11 cellular contexts compared by ENCODE assay signal in the genomic region with DNA sequence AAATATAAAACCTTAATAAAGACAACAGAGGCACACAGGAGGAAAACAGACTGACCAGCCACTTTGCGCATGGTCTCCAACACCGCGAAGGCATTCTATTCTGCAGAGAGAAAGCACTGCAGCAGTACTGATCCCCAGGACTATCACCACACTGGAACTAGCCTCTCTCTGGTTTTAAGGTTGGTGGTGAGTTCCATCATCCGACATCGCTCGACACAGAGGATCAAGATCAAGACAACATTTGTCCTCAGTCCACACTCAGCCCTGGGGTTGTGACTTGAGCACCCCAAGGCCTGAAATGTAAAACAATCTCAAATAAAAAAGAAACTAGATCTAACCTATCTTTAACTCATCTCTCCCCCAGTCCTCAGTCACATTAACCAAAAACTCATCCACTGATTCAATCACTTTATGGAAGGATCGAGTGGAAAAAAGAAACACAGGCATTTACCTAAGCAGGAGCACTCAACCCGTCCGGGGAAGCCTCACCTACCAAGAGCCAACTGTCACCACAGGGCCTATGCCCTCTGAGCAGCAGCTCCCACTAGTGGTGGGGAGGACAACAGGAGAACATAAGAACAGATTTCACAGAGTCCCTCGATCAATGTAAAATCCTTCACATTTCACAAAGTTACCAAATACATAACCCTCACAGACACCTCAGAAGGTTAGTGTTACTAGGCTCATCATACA. TPM values are rescaled to one million over a fixed set of nuclear protein-coding genes. Genes with fewer than 3 reads are reported as not detected.
DNase-seq lines count a peak whose midpoint lies in the region; ATAC-seq and TF ChIP-seq lines count a peak whose summit lies in the region.
"Had no signal": no experiment of that assay in that cellular context is flagged by ENCODE, and none has a peak within 500 bp of the region (broad histone marks: within the 10 kb centered on the region; RNA-seq: fewer than 3 reads in every experiment).

No MANE protein-coding gene starts in this region.

- H3K9me3 Mint-ChIP-seq in CD8-positive, alpha-beta memory T cell, result no peaks in the 10 kb centered on the region
- H3K9me3 Mint-ChIP-seq: IgD-negative memory B cell had no signal

- no peaks in the 10 kb centered on the region for H3K36me3 Mint-ChIP-seq in CD8-positive, alpha-beta memory T cell

- peaks cover 21% of the 10 kb centered on the region for H3K79me2 ChIP-seq in OCI-LY3 (ENCODE audit: low read length)
- H3K79me2 ChIP-seq in hepatocyte, result peaks cover 92% of the 10 kb centered on the region

- POLR2A ChIA-PET in CD8-positive, alpha-beta memory T cell (lab: Charles Lee), result no interaction called here

- H3K27ac ChIP-seq in OCI-LY3 (ENCODE audit: low read length) (peak overlapping the region; percentile 14), hepatocyte (no peak overlapping the region)
- H3K27ac ChIP-seq in CD8-positive, alpha-beta memory T cell (ENCODE audit: low read depth, low read length), result no peak overlapping the region

- DNase-seq in CMK (ENCODE audit: low read depth), result peak; percentile 63
- no peak for DNase-seq in hepatocyte (ENCODE audit: low spot score)
- DNase-seq in NCI-H1092 treated with DMSO at 0.1 percent for 48 hours (lab: John Stamatoyannopoulos, UW), result no peak
- no peak for DNase-seq in CD8-positive, alpha-beta memory T cell
- DNase-seq: left colon; stimulated activated naive CD8-positive, alpha-beta T cell treated with anti-CD3 and anti-CD28 coated beads, Interleukin-15, Interleukin-2, amounts not matched to agents 100 U/mL and 50 U/mL, for 24 hours had no signal

- H3K9me3 ChIP-seq in OCI-LY3 (ENCODE audit: insufficient read depth, low read length), result no peaks in the 10 kb centered on the region
- H3K9me3 ChIP-seq in hepatocyte (ENCODE audit: low read depth), result no peaks in the 10 kb centered on the region
- H3K9me3 ChIP-seq in CD8-positive, alpha-beta memory T cell (ENCODE audit: low read length), result no peaks in the 10 kb centered on the region

- no peaks in the 10 kb centered on the region for H4K20me1 ChIP-seq in OCI-LY3 (ENCODE audit: insufficient read depth, low read length)
- H4K20me1 ChIP-seq in hepatocyte (ENCODE audit: insufficient read depth, poor library complexity, severe bottlenecking), result no peaks in the 10 kb centered on the region

- 95% methylated on average over 10 of the region's 10 CpGs for WGBS in hepatocyte (ENCODE audit: low lambda C conversion rate, missing lambda C conversion rate)

- peak overlapping the region; percentile 93 for H3K4me3 ChIP-seq in OCI-LY3 (ENCODE audit: low read length)
- H3K4me3 ChIP-seq in hepatocyte, result no peak overlapping the region
- H3K4me3 ChIP-seq in CD8-positive, alpha-beta memory T cell (ENCODE audit: low read length), result no peak overlapping the region

- no peak overlapping the region for H3K4me3 Mint-ChIP-seq in CD8-positive, alpha-beta memory T cell
- H3K4me3 Mint-ChIP-seq: IgD-negative memory B cell had no signal

- peak overlapping the region; percentile 85 for H3K9ac ChIP-seq in OCI-LY3 (ENCODE audit: low read length)

- H3K4me2 ChIP-seq in OCI-LY3 (ENCODE audit: low read length), result peak overlapping the region; percentile 84
- no peak overlapping the region for H3K4me2 ChIP-seq in hepatocyte

- CTCF ChIA-PET in CD8-positive, alpha-beta memory T cell (lab: Charles Lee), result no interaction called here

- H3K36me3 ChIP-seq in OCI-LY3 (replicated peaks; ENCODE audit: low read depth, low read length) (no peaks in the 10 kb centered on the region), hepatocyte (replicated peaks; ENCODE audit: insufficient read depth, low read depth) (no peaks in the 10 kb centered on the region)
- H3K36me3 ChIP-seq in CD8-positive, alpha-beta memory T cell (ENCODE audit: insufficient read depth, low read length), result no peaks in the 10 kb centered on the region

- ATAC-seq in GM19025 (IDR thresholded peaks at IDR 0.05; ENCODE audit: low read depth, unreplicated experiment), result peak; percentile 75
- ATAC-seq in GM18909 (IDR thresholded peaks at IDR 0.05; ENCODE audit: poor library complexity, unreplicated experiment), result no peak
- no peak for ATAC-seq in HG02798 (IDR thresholded peaks at IDR 0.05; ENCODE audit: poor library complexity, unreplicated experiment)
- ATAC-seq: left colon had no signal

- no peaks in the 10 kb centered on the region for H3K4me1 Mint-ChIP-seq in CD8-positive, alpha-beta memory T cell

- H3K27me3 ChIP-seq in OCI-LY3 (ENCODE audit: low read depth, low read length) (no peaks in the 10 kb centered on the region), hepatocyte (no peaks in the 10 kb centered on the region)
- no peaks in the 10 kb centered on the region for H3K27me3 ChIP-seq in CD8-positive, alpha-beta memory T cell (ENCODE audit: insufficient read depth, low read length, poor library complexity, severe bottlenecking)

- peaks cover 0 to 6% of the 10 kb centered on the region in 2 donors for H3K27me3 Mint-ChIP-seq in CD8-positive, alpha-beta memory T cell
- H3K27me3 Mint-ChIP-seq: IgD-negative memory B cell had no signal

- TF ChIP-seq CTCF in OCI-LY3 (IDR thresholded peaks at IDR 0.05; ENCODE audit: low read depth, low read length) (peak; percentile 94), hepatocyte (IDR thresholded peaks at IDR 0.05; ENCODE audit: poor library complexity) (peak; percentile 18)

- H2AFZ ChIP-seq in OCI-LY3 (ENCODE audit: low read depth, low read length) (peak overlapping the region; percentile 100), hepatocyte (no peak overlapping the region)

- H3K4me1 ChIP-seq in OCI-LY3 (ENCODE audit: low read length) (peaks cover 16% of the 10 kb centered on the region), hepatocyte (ENCODE audit: insufficient read depth) (no peaks in the 10 kb centered on the region)
- no peaks in the 10 kb centered on the region for H3K4me1 ChIP-seq in CD8-positive, alpha-beta memory T cell (ENCODE audit: insufficient read depth, low read length)

- no peaks in the 10 kb centered on the region for H3K9me2 ChIP-seq in hepatocyte (replicated peaks; ENCODE audit: insufficient read depth)

- H3K27ac Mint-ChIP-seq in CD8-positive, alpha-beta memory T cell, result no peak overlapping the region
- H3K27ac Mint-ChIP-seq: IgD-negative memory B cell had no signal

RNA-seq across cellular contexts. Expression of a gene that starts 17.7 kb away (rescaled TPM):
- total RNA-seq in hepatocyte, result 34.1 and 48.8 TPM in 2 replicates
- 44.9 and 54.6 TPM in 2 replicates for polyA plus RNA-seq in hepatocyte
- total RNA-seq in CD8-positive, alpha-beta memory T cell, result under 1 TPM; 0.28 to 0.38 TPM
- polyA plus RNA-seq in CD8-positive, alpha-beta memory T cell, result not detected
- polyA plus RNA-seq: IgD-negative memory B cell had no signal

Comparison
In these comparisons a context has a peak if more than half of its experiments do, and no peak if none do; other contexts are left out.
1. RNA of a gene that starts 17.7 kb away (total RNA-seq): 34.1 to 48.8 TPM in hepatocyte; 0.28 to 0.38 TPM in CD8-positive, alpha-beta memory T cell; every median in the first group is over 10 times any median in the second.